Comparison of ENCODE assay signal across 14 cellular contexts in the genomic region with DNA sequence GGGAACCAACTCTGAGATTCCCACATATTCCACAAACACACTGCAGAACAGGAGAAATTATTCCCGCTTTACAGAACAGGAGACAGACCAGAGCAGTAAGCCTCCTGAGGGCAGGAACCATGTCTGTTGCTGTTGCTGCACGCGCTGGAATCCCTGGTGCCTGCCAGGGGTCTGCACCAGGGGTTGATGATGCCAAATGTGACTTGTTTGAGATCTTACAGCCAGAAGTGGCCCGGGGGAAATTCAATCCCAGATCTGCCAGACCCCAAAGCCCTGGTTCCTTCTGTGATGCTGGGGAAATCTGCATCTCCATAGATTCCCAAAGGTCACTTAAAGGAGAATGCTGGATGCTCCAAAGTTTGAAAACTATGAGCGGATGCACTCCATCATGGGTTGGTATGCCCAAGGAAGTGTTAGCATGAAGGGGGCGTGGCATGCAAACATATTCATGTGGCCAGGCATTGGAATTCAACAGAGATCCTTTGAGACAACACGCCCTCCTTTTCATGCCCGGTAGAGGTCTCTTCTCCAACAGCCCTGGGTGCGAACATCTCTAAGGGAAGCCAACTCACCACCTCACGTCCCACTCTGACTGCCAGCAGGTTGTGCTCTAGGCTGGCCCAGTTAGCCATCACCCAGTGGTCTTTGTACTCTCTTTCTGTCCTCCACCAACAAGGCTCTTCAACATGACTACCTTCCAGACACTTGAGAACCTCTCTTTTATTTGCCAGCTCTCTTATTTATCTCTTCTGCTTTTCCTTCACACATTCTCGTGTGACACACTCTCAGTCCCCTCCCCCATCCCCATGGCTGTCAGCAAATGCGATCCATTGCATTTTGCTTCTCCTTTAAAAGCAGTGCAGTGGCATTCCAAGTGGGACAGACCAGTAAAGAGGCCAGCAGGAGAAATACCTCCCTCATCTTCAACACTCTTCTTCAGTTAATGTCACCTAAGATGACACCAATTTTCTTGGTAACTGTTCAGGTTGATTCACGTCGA.
A peak's percentile ranks its signal among the peaks of the same experiment; 100 is the strongest.
DNase-seq lines count a peak whose midpoint lies in the region; ATAC-seq, FAIRE-seq and TF ChIP-seq lines count a peak whose summit lies in the region.
"Had no signal": no experiment of that assay in that cellular context is flagged by ENCODE, and none has a peak within 500 bp of the region (broad histone marks: within the 10 kb centered on the region; RNA-seq: fewer than 3 reads in every experiment).

No MANE protein-coding gene starts in this region.

- H3K4me2 ChIP-seq in smooth muscle cell = no peak overlapping the region

- peaks cover 19% of the 10 kb centered on the region for H3K4me1 Mint-ChIP-seq in progenitor cell of endocrine pancreas (ENCODE audit: low read depth)

- no peak for ATAC-seq in stimulated activated naive CD8-positive, alpha-beta T cell treated with anti-CD3 and anti-CD28 coated beads, Interleukin-15, Interleukin-2, amounts not matched to agents 100 U/mL and 50 U/mL, for 24 hours
- ATAC-seq in GM18867 (IDR thresholded peaks at IDR 0.05; ENCODE audit: unreplicated experiment) = no peak
- ATAC-seq: right lobe of liver had no signal

- peaks cover 18% of the 10 kb centered on the region for H3K4me1 ChIP-seq in smooth muscle cell (ENCODE audit: low read depth)

- no peaks in the 10 kb centered on the region for H3K27me3 ChIP-seq in smooth muscle cell (ENCODE audit: low read depth)
- H3K27me3 ChIP-seq: right lobe of liver had no signal

- WGBS in smooth muscle cell (ENCODE audit: low lambda C conversion rate) = 82% methylated on average over 14 of the region's 14 CpGs

- H4K20me1 ChIP-seq in smooth muscle cell (ENCODE audit: low read depth) = no peaks in the 10 kb centered on the region

- FAIRE-seq in HTR-8/SVneo (lab: Jason Lieb, UNC) = peak; percentile 55
- FAIRE-seq: endometrium had no signal

- H3K9me3 Mint-ChIP-seq in progenitor cell of endocrine pancreas (ENCODE audit: low read depth) = no peaks in the 10 kb centered on the region
- H3K9me3 Mint-ChIP-seq: HFFc6 had no signal

- no peak overlapping the region for H3K4me3 Mint-ChIP-seq in progenitor cell of endocrine pancreas (ENCODE audit: low read depth)
- H3K4me3 Mint-ChIP-seq: HFFc6 had no signal

- H3F3A ChIP-seq in smooth muscle cell (ENCODE audit: low read depth) = peaks cover 33% of the 10 kb centered on the region

- intact Hi-C loops in cardiac septum (cut with DNase I) = loop anchor here (5.0 kb wide), 1 partner anchor 114 kb away; no protein-coding TSS in a partner anchor

- no peak overlapping the region for H3K9ac ChIP-seq in smooth muscle cell (ENCODE audit: low read depth)

- no peak overlapping the region for H2AFZ ChIP-seq in smooth muscle cell (ENCODE audit: low read depth)

- no peaks in the 10 kb centered on the region for H3K36me3 ChIP-seq in smooth muscle cell (ENCODE audit: low read depth)
- H3K36me3 ChIP-seq: right lobe of liver had no signal

- no peak overlapping the region for H3K27ac Mint-ChIP-seq in progenitor cell of endocrine pancreas

- no peaks in the 10 kb centered on the region for H3K27me3 Mint-ChIP-seq in progenitor cell of endocrine pancreas

- H3K27ac ChIP-seq in smooth muscle cell (ENCODE audit: low read depth) = peak overlapping the region; percentile 58
- H3K27ac ChIP-seq: HL-60, right lobe of liver had no signal

- TF ChIP-seq CTCF in smooth muscle cell (IDR thresholded peaks at IDR 0.05; ENCODE audit: borderline replicate concordance, insufficient read depth, poor library complexity, severe bottlenecking) = no peak
- TF ChIP-seq CTCF in progenitor cell of endocrine pancreas (IDR thresholded peaks at IDR 0.05; ENCODE audit: unreplicated experiment) = no peak

- H3K9me3 ChIP-seq in smooth muscle cell (replicated peaks; ENCODE audit: low read depth) = no peaks in the 10 kb centered on the region
- H3K9me3 ChIP-seq: right lobe of liver had no signal

- no peaks in the 10 kb centered on the region for H3K79me2 ChIP-seq in smooth muscle cell (ENCODE audit: low read depth)

- DNase-seq in HTR-8/SVneo (ENCODE audit: insufficient read length, low spot score) = no peak
- peak; percentile 19 for DNase-seq in OCI-M1 (lab: John Stamatoyannopoulos, UW)
- DNase-seq in cardiac septum (ENCODE audit: low spot score) = peak; percentile 55
- no peak for DNase-seq in smooth muscle cell (lab: John Stamatoyannopoulos, UW; ENCODE audit: unreplicated experiment)
- no peak for DNase-seq in stimulated activated CD4-positive, alpha-beta T cell treated with anti-CD3 and anti-CD28 coated beads, Interleukin-12 subunit alpha, Interleukin-12 subunit beta, amount 100 ng/mL, for 4 hours
- DNase-seq in stimulated activated naive CD8-positive, alpha-beta T cell treated with anti-CD3 and anti-CD28 coated beads, Interleukin-15, Interleukin-2, amounts not matched to agents 100 U/mL and 50 U/mL, for 24 hours = no peak
- no peak for DNase-seq in progenitor cell of endocrine pancreas (ENCODE audit: low spot score, unreplicated experiment)
- DNase-seq: activated CD4-positive, alpha-beta T cell treated with anti-CD3 and anti-CD28 coated beads for 4 hours; COR-L47 had no signal

- H3K4me3 ChIP-seq in smooth muscle cell = no peak overlapping the region
- H3K4me3 ChIP-seq: right lobe of liver had no signal

- H3K36me3 Mint-ChIP-seq in progenitor cell of endocrine pancreas (ENCODE audit: insufficient read depth) = no peaks in the 10 kb centered on the region

Comparison
In these comparisons a context has a peak if more than half of its experiments do, and no peak if none do; other contexts are left out.
1. DNase-seq: peak in OCI-M1 (single experiment) and cardiac septum (single experiment); none in HTR-8/SVneo (single experiment), smooth muscle cell (single experiment), stimulated activated CD4-positive, alpha-beta T cell treated with anti-CD3 and anti-CD28 coated beads, Interleukin-12 subunit alpha, Interleukin-12 subunit beta, amount 100 ng/mL, for 4 hours (single experiment), stimulated activated naive CD8-positive, alpha-beta T cell treated with anti-CD3 and anti-CD28 coated beads, Interleukin-15, Interleukin-2, amounts not matched to agents 100 U/mL and 50 U/mL, for 24 hours (single experiment) and progenitor cell of endocrine pancreas (single experiment).